1 cellular context compared by ENCODE assay signal in the genomic region with DNA sequence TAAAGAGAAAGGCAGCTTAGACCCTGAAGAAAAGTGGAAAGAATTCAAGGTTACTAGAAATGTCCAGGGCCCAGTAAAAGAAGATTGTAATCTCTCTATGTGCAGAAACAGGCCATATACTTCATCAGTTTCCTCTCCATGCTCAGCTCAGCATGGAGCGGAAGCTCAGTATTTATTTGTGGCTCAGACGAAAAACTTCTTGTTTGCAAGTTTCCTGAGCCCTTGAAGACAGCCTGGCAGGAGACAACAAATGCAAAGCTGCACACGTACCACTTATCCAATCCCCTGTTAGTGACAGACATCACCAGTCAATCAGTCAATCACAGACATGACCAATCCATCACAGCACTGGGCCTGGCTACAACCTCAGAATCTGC.
TF ChIP-seq lines count a peak whose summit lies in the region.

No MANE protein-coding gene starts in this region.

TF ChIP-seq in SK-N-SH, 30 proteins besides CTCF, POLR2A, EP300 and RAD21:
- TF ChIP-seq, protein P1, sequence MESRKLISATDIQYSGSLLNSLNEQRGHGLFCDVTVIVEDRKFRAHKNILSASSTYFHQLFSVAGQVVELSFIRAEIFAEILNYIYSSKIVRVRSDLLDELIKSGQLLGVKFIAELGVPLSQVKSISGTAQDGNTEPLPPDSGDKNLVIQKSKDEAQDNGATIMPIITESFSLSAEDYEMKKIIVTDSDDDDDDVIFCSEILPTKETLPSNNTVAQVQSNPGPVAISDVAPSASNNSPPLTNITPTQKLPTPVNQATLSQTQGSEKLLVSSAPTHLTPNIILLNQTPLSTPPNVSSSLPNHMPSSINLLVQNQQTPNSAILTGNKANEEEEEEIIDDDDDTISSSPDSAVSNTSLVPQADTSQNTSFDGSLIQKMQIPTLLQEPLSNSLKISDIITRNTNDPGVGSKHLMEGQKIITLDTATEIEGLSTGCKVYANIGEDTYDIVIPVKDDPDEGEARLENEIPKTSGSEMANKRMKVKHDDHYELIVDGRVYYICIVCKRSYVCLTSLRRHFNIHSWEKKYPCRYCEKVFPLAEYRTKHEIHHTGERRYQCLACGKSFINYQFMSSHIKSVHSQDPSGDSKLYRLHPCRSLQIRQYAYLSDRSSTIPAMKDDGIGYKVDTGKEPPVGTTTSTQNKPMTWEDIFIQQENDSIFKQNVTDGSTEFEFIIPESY (IDR thresholded peaks at IDR 0.05; ENCODE audit: borderline replicate concordance, low read depth) = no peak
